ENCODE assay signal across 9 cellular contexts in genomic region chr6:109397020-109397419, GRCh38. TPM values are rescaled to one million over a fixed set of nuclear protein-coding genes. Genes with fewer than 3 reads are reported as not detected.
A peak's percentile ranks its signal among the peaks of the same experiment; 100 is the strongest.
DNase-seq lines count a peak whose midpoint lies in the region; ATAC-seq and TF ChIP-seq lines count a peak whose summit lies in the region.
"Had no signal": no experiment of that assay in that cellular context is flagged by ENCODE, and none has a peak within 500 bp of the region (broad histone marks: within the 10 kb centered on the region; RNA-seq: fewer than 3 reads in every experiment).

No MANE protein-coding gene starts in this region.

- no peaks in the 10 kb centered on the region for H4K20me1 ChIP-seq in SK-N-SH (ENCODE audit: insufficient read depth)

- H3K79me2 ChIP-seq in SK-N-SH (ENCODE audit: insufficient read depth), result no peaks in the 10 kb centered on the region

- H3K27me3 ChIP-seq in SK-N-SH (ENCODE audit: insufficient read depth), result no peaks in the 10 kb centered on the region

- CTCF ChIA-PET in SK-N-SH (lab: Yijun Ruan, JAX), result interaction anchor here (0.6 to 2.5 kb wide), 5 partner anchors 13 to 1054 kb away, joined by 3 to 22 read pairs (median 3); partner anchors contain the start of gene CD164

- H3K27ac Mint-ChIP-seq in T-helper 17 cell, result no peak overlapping the region
- H3K27ac Mint-ChIP-seq: B cell had no signal

- H2AFZ ChIP-seq in SK-N-SH (ENCODE audit: low read depth), result no peak overlapping the region

- no peaks in the 10 kb centered on the region for H3K9me3 ChIP-seq in SK-N-SH
- H3K9me3 ChIP-seq in T-helper 17 cell (ENCODE audit: control insufficient read depth, low read length, poor library complexity, severe bottlenecking), result no peaks in the 10 kb centered on the region

- POLR2A ChIA-PET in SK-N-SH (lab: Yijun Ruan, JAX), result no interaction called here

- H3K27ac ChIP-seq in SK-N-SH (ENCODE audit: low read depth in 2 of 2, low read length in 1 of 2), result no peak overlapping the region

- H3K36me3 Mint-ChIP-seq in T-helper 17 cell (ENCODE audit: low read depth), result peaks cover 4% of the 10 kb centered on the region

- peak; percentile 7 for DNase-seq in NCI-H2196 (lab: John Stamatoyannopoulos, UW; ENCODE audit: unreplicated experiment)
- DNase-seq in NCI-H2196 treated with DMSO at 0.1 percent for 48 hours (lab: John Stamatoyannopoulos, UW; ENCODE audit: unreplicated experiment), result no peak
- DNase-seq in SK-N-SH, result no peak
- DNase-seq in foreskin fibroblast, result peak; percentile 10 to 52
- peak; percentile 53 for DNase-seq in superior temporal gyrus (ENCODE audit: extremely low spot score)
- DNase-seq in OCI-M2 (lab: John Stamatoyannopoulos, UW; ENCODE audit: unreplicated experiment), result no peak
- no peak for DNase-seq in H4 (ENCODE audit: low spot score)
- no peak for DNase-seq in T-helper 17 cell

- 73% methylated on average over 4 of the region's 4 CpGs for WGBS in SK-N-SH (ENCODE audit: low lambda C conversion rate)

- H3F3A ChIP-seq in SK-N-SH (replicated peaks; ENCODE audit: insufficient read depth), result no peaks in the 10 kb centered on the region

- no peaks in the 10 kb centered on the region for H3K4me1 ChIP-seq in SK-N-SH (ENCODE audit: control insufficient read depth in 1 of 2, insufficient read depth in 2 of 2, low read depth in 1 of 2, low read length in 1 of 2)

- TF ChIP-seq CTCF in SK-N-SH (IDR thresholded peaks at IDR 0.05), result peak; percentile 42
- peak; percentile 41 for TF ChIP-seq CTCF in foreskin fibroblast (IDR thresholded peaks at IDR 0.05; ENCODE audit: low read depth, low read length)

- ATAC-seq in T-helper 17 cell, result no peak

- H3K4me1 Mint-ChIP-seq in T-helper 17 cell, result peaks cover 6% of the 10 kb centered on the region
- H3K4me1 Mint-ChIP-seq: B cell had no signal

- H3K27me3 Mint-ChIP-seq in T-helper 17 cell, result peaks cover 9% of the 10 kb centered on the region

- no peak overlapping the region for H3K9ac ChIP-seq in SK-N-SH

- H3K4me2 ChIP-seq in SK-N-SH, result no peak overlapping the region

- H3K4me3 Mint-ChIP-seq in T-helper 17 cell, result no peak overlapping the region
- H3K4me3 Mint-ChIP-seq: B cell had no signal

- TF ChIP-seq EP300 in SK-N-SH (IDR thresholded peaks at IDR 0.05; ENCODE audit: borderline replicate concordance in 1 of 2, low read depth in 1 of 2, low read length in 1 of 2), result no peak

- no peaks in the 10 kb centered on the region for H3K9me2 ChIP-seq in SK-N-SH

- no peaks in the 10 kb centered on the region for H3K36me3 ChIP-seq in SK-N-SH (replicated peaks in 1 of 2; ENCODE audit: control insufficient read depth in 1 of 2, insufficient read depth in 2 of 2, low read length in 1 of 2)

- H3K4me3 ChIP-seq in SK-N-SH (ENCODE audit: low read depth in 2 of 2, low read length in 1 of 2) (no peak overlapping the region), foreskin fibroblast (ENCODE audit: low read depth in 1 of 2, low read length in 2 of 2) (no peak overlapping the region)

- peak; percentile 54 for TF ChIP-seq RAD21 in SK-N-SH (IDR thresholded peaks at IDR 0.05; ENCODE audit: low read length)

TF ChIP-seq in SK-N-SH, 30 proteins besides CTCF, POLR2A, EP300 and RAD21:
- TF ChIP-seq TCF12 (IDR thresholded peaks at IDR 0.05) (no peak), PBX3 (IDR thresholded peaks at IDR 0.05) (no peak), MAX (IDR thresholded peaks at IDR 0.05; ENCODE audit: low read depth) (no peak), USF1 (IDR thresholded peaks at IDR 0.05; ENCODE audit: borderline replicate concordance, low read depth) (no peak)
TF ChIP-seq in SK-N-SH: peak in this region for 0.

RNA-seq across cellular contexts. Expression of gene CD164, which starts 14.8 kb away (rescaled TPM):
- polyA plus RNA-seq in SK-N-SH (2012; rRNA removed), result 83.4 and 113 TPM in 2 replicates
- 102 and 104 TPM in 2 replicates for polyA plus RNA-seq in SK-N-SH (2012; cell fraction: cytosol; rRNA removed)
- polyA plus RNA-seq in SK-N-SH (2012; cell fraction: nucleus; rRNA removed), result 45.4 and 83.9 TPM in 2 replicates
- total RNA-seq in H4 (2014; rRNA removed; shearing (Covaris generic)), result 92.0 and 115 TPM in 2 replicates
- total RNA-seq in T-helper 17 cell, result 100 to 1,000 TPM; 171 to 176 TPM

RNA-seq across cellular contexts. Expression of gene PPIL6, which starts 43.4 kb away (rescaled TPM):
- polyA plus RNA-seq in SK-N-SH (2012; rRNA removed), result 1.1 and 1.9 TPM in 2 replicates
- 1.8 and 3.6 TPM in 2 replicates for polyA plus RNA-seq in SK-N-SH (2012; cell fraction: cytosol; rRNA removed)
- polyA plus RNA-seq in SK-N-SH (2012; cell fraction: nucleus; rRNA removed), result 0.26 and 0.46 TPM in 2 replicates
- 1.0 TPM in 1 of 2 replicates, not detected in the other for total RNA-seq in H4 (2014; rRNA removed; shearing (Covaris generic))
- total RNA-seq in T-helper 17 cell, result 1 to 10 TPM in 1 of 2 donors, under 1 TPM in 1; 0.83 to 1.6 TPM

RNA-seq across cellular contexts. Expression of gene SMPD2, which starts 43.5 kb away (rescaled TPM):
- 9.7 and 11.4 TPM in 2 replicates for polyA plus RNA-seq in SK-N-SH (2012; rRNA removed)
- 4.7 and 6.8 TPM in 2 replicates for polyA plus RNA-seq in SK-N-SH (2012; cell fraction: cytosol; rRNA removed)
- 33.6 and 34.6 TPM in 2 replicates for polyA plus RNA-seq in SK-N-SH (2012; cell fraction: nucleus; rRNA removed)
- total RNA-seq in H4 (2014; rRNA removed; shearing (Covaris generic)), result 11.2 and 12.9 TPM in 2 replicates
- 10 to 100 TPM; 22.9 to 49.5 TPM for total RNA-seq in T-helper 17 cell

RNA-seq across cellular contexts. Expression of gene MICAL1, which starts 58.6 kb away (rescaled TPM):
- polyA plus RNA-seq in SK-N-SH (2012; rRNA removed), result 45.6 and 56.3 TPM in 2 replicates
- 11.8 and 17.2 TPM in 2 replicates for polyA plus RNA-seq in SK-N-SH (2012; cell fraction: cytosol; rRNA removed)
- 320 and 340 TPM in 2 replicates for polyA plus RNA-seq in SK-N-SH (2012; cell fraction: nucleus; rRNA removed)
- total RNA-seq in H4 (2014; rRNA removed; shearing (Covaris generic)), result 3.5 and 5.8 TPM in 2 replicates
- 100 to 1,000 TPM; 136 TPM for total RNA-seq in T-helper 17 cell

Comparison
In these comparisons a context has a peak if more than half of its experiments do, and no peak if none do; other contexts are left out.
1. DNase-seq: peak in NCI-H2196 (single experiment), foreskin fibroblast (2 of 2) and superior temporal gyrus (single experiment); none in NCI-H2196 treated with DMSO at 0.1 percent for 48 hours (single experiment), SK-N-SH (single experiment), OCI-M2 (single experiment), H4 (single experiment) and T-helper 17 cell (0 of 3).